ENCODE assay signal across 8 cellular contexts in genomic region chr1:27145934-27146354, GRCh38. TPM values are rescaled to one million over a fixed set of nuclear protein-coding genes. Genes with fewer than 3 reads are reported as not detected.
DNase-seq lines count a peak whose midpoint lies in the region; ATAC-seq and TF ChIP-seq lines count a peak whose summit lies in the region.

No MANE protein-coding gene starts in this region.

- no peaks in the 10 kb centered on the region for H3K36me3 Mint-ChIP-seq in natural killer cell treated with Interleukin-12 subunit alpha and Interleukin-12 subunit beta and Interleukin-15 and Interleukin-18, amount 100 ng/mL, for 72 hours

- no peak for TF ChIP-seq POLR2A in esophagus muscularis mucosa (IDR thresholded peaks at IDR 0.05; ENCODE audit: low read depth)

- no peak overlapping the region for H3K4me3 Mint-ChIP-seq in natural killer cell treated with Interleukin-12 subunit alpha and Interleukin-12 subunit beta and Interleukin-15 and Interleukin-18, amount 100 ng/mL, for 72 hours

- no peak for TF ChIP-seq EP300 in esophagus muscularis mucosa (IDR thresholded peaks at IDR 0.05)

- intact Hi-C loops in esophagus muscularis mucosa (cut with DNase I) = no loop called here

- no peaks in the 10 kb centered on the region for H3K9me3 Mint-ChIP-seq in natural killer cell treated with Interleukin-12 subunit alpha and Interleukin-12 subunit beta and Interleukin-15 and Interleukin-18, amount 100 ng/mL, for 72 hours

- H3K36me3 ChIP-seq in esophagus muscularis mucosa = no peaks in the 10 kb centered on the region

- H3K4me3 ChIP-seq in AG09309 (ENCODE audit: control insufficient read depth, low read depth, low read length) = no peak overlapping the region
- H3K4me3 ChIP-seq in esophagus muscularis mucosa = no peak overlapping the region

- H3K9me3 ChIP-seq in esophagus muscularis mucosa = no peaks in the 10 kb centered on the region

- peak; percentile 59 for DNase-seq in AG09309 (ENCODE audit: low read depth)
- peak; percentile 33 for DNase-seq in NCI-H460 (ENCODE audit: extremely low read depth, low read depth)
- DNase-seq in esophagus muscularis mucosa (ENCODE audit: extremely low spot score) = no peak
- peak; percentile 67 for DNase-seq in occipital lobe (lab: John Stamatoyannopoulos, UW)
- no peak for DNase-seq in DMS79 treated with DMSO at 0.1 percent for 48 hours (lab: John Stamatoyannopoulos, UW)
- DNase-seq in natural killer cell treated with Interleukin-12 subunit alpha and Interleukin-12 subunit beta and Interleukin-15 and Interleukin-18, amount 100 ng/mL, for 72 hours (ENCODE audit: low spot score) = no peak
- DNase-seq in NCI-H146 treated with DMSO at 0.1 percent for 48 hours (lab: John Stamatoyannopoulos, UW; ENCODE audit: unreplicated experiment) = no peak

- peaks cover 55 to 78% (median 62%) of the 10 kb centered on the region in 4 donors for H3K4me1 ChIP-seq in esophagus muscularis mucosa

- H3K27me3 Mint-ChIP-seq in natural killer cell treated with Interleukin-12 subunit alpha and Interleukin-12 subunit beta and Interleukin-15 and Interleukin-18, amount 100 ng/mL, for 72 hours = no peaks in the 10 kb centered on the region

- TF ChIP-seq CTCF in AG09309 (IDR thresholded peaks at IDR 0.05; ENCODE audit: control insufficient read depth, insufficient read depth, low read depth, low read length, missing control alignments) (no peak), esophagus muscularis mucosa (IDR thresholded peaks at IDR 0.05) (no peak)

- H3K4me1 Mint-ChIP-seq in natural killer cell treated with Interleukin-12 subunit alpha and Interleukin-12 subunit beta and Interleukin-15 and Interleukin-18, amount 100 ng/mL, for 72 hours (ENCODE audit: low read depth in 2 of 2) = peaks cover 19 to 35% of the 10 kb centered on the region in 2 donors

- 55% methylated on average over 7 of the region's 7 CpGs for WGBS in esophagus muscularis mucosa

- H3K27ac ChIP-seq in esophagus muscularis mucosa (replicated peaks in 1 of 4) = peak overlapping the region; percentile 48 to 67 (median 65)

- H3K27ac Mint-ChIP-seq in natural killer cell treated with Interleukin-12 subunit alpha and Interleukin-12 subunit beta and Interleukin-15 and Interleukin-18, amount 100 ng/mL, for 72 hours = no peak overlapping the region

- ATAC-seq in HG02763 (IDR thresholded peaks at IDR 0.05; ENCODE audit: unreplicated experiment) = no peak
- no peak for ATAC-seq in natural killer cell treated with Interleukin-12 subunit alpha and Interleukin-12 subunit beta and Interleukin-15 and Interleukin-18, amount 100 ng/mL, for 72 hours

- no peaks in the 10 kb centered on the region for H3K27me3 ChIP-seq in esophagus muscularis mucosa

RNA-seq across cellular contexts. Expression of gene SLC9A1, which starts 9.0 kb away (rescaled TPM):
- 16.6 and 20.1 TPM in 2 replicates for total RNA-seq in NCI-H460 (2014; rRNA removed; shearing (Covaris generic))
- 9.4 and 16.6 TPM in 2 replicates for polyA plus RNA-seq in NCI-H460 (2014; cell fraction: nucleus; rRNA removed)
- total RNA-seq in esophagus muscularis mucosa (10 to 100 TPM in 3 of 4 donors, 1 to 10 TPM in 1; 8.3 to 29.2 (median 11.4) TPM), occipital lobe (1.9 TPM)
- total RNA-seq in natural killer cell treated with Interleukin-12 subunit alpha and Interleukin-12 subunit beta and Interleukin-15 and Interleukin-18, amount 100 ng/mL, for 72 hours = 10 to 100 TPM; 25.3 to 31.4 TPM

Comparison
In these comparisons a context has a peak if more than half of its experiments do, and no peak if none do; other contexts are left out.
1. DNase-seq: peak in AG09309 (single experiment), NCI-H460 (single experiment) and occipital lobe (single experiment); none in esophagus muscularis mucosa (single experiment), DMS79 treated with DMSO at 0.1 percent for 48 hours (single experiment), natural killer cell treated with Interleukin-12 subunit alpha and Interleukin-12 subunit beta and Interleukin-15 and Interleukin-18, amount 100 ng/mL, for 72 hours (single experiment) and NCI-H146 treated with DMSO at 0.1 percent for 48 hours (single experiment).